24 cellular contexts compared by ENCODE assay signal in the genomic region with DNA sequence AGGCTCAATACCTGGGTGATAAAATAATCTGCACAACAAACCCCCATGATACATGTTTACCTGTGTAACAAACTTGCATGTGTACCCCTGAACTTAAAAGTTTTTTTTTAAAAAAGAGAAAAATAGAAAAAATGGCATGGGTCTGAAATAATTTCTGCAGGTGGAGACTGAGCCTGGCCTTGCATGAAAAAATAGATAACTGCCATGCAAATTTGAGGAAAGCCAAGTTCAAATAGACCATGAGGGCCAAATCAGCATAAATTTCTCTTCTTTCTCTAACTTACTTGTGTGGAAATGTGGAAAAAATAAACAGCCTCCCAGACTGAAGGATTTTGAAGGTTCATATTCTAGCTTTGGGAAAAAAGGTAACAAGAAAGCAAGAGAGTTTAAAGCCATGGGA. TPM values are rescaled to one million over a fixed set of nuclear protein-coding genes. Genes with fewer than 3 reads are reported as not detected.
"Had no signal": no experiment of that assay in that cellular context is flagged by ENCODE, and none has a peak within 500 bp of the region (broad histone marks: within the 10 kb centered on the region; RNA-seq: fewer than 3 reads in every experiment).

No MANE protein-coding gene starts in this region.

- H3K27me3 ChIP-seq: breast epithelium had no signal

- H3K27ac ChIP-seq: breast epithelium had no signal

- DNase-seq: activated CD4-positive, alpha-beta T cell treated with anti-CD3 and anti-CD28 coated beads for 48 hours; activated CD4-positive, alpha-beta T cell treated with anti-CD3 and anti-CD28 coated beads, Interleukin-2, amount 50 U/mL, for 4 hours; activated CD4-positive, CD25-positive, alpha-beta regulatory T cell treated with anti-CD3 and anti-CD28 coated beads, Interleukin-2, amount 50 U/mL, for 72 hours; activated CD8-positive, alpha-beta memory T cell treated with anti-CD3 and anti-CD28 coated beads, Interleukin-2, amount 50 U/mL, for 48 hours; activated CD8-positive, alpha-beta T cell treated with anti-CD3 and anti-CD28 coated beads, Interleukin-2, amount 10 ng/mL, durations not matched to agents 7 days and 5 days; activated naive CD4-positive, alpha-beta T cell treated with anti-CD3 and anti-CD28 coated beads, Interleukin-2, amount 50 U/mL, for 16 hours; activated naive CD8-positive, alpha-beta T cell treated with anti-CD3 and anti-CD28 coated beads, Interleukin-2, amount 10 ng/mL, durations not matched to agents 7 days and 5 days; activated T-cell treated with anti-CD3 and anti-CD28 coated beads, Interleukin-2, amount 50 U/mL, for 1 hour; aorta; caudate nucleus; KG1; NCI-H1092 treated with DMSO at 0.1 percent for 48 hours; NCI-H1417 treated with DMSO at 0.1 percent for 48 hours; NCI-H1694 treated with DMSO at 0.1 percent for 48 hours; NCI-H2029 treated with DMSO at 0.1 percent for 48 hours; NCI-H345; NCI-H510A; NCI-H69; PC-3; SHP77 treated with DMSO at 0.1 percent for 48 hours had no signal

- H3K4me3 Mint-ChIP-seq: activated CD8-positive, alpha-beta T cell treated with anti-CD3 and anti-CD28 coated beads, Interleukin-2, amount 10 ng/mL, durations not matched to agents 7 days and 5 days; activated naive CD8-positive, alpha-beta T cell treated with anti-CD3 and anti-CD28 coated beads, Interleukin-2, amount 10 ng/mL, durations not matched to agents 7 days and 5 days; T-helper 1 cell treated with Interleukin-12 subunit alpha and Interleukin-12 subunit beta and Interleukin-4 antibody, amounts not matched to agents 30 μg/mL and 1 μg/mL, for 36 hours had no signal

- H3K27me3 Mint-ChIP-seq: activated naive CD8-positive, alpha-beta T cell treated with anti-CD3 and anti-CD28 coated beads, Interleukin-2, amount 10 ng/mL, durations not matched to agents 7 days and 5 days had no signal

- ATAC-seq: activated CD8-positive, alpha-beta T cell treated with anti-CD3 and anti-CD28 coated beads, Interleukin-2, amount 10 ng/mL, durations not matched to agents 7 days and 5 days; PC-3 had no signal

- H3K9me3 Mint-ChIP-seq: T-helper 1 cell treated with Interleukin-12 subunit alpha and Interleukin-12 subunit beta and Interleukin-4 antibody, amounts not matched to agents 30 μg/mL and 1 μg/mL, for 36 hours had no signal

- H3K9me3 ChIP-seq: breast epithelium had no signal

- H3K36me3 ChIP-seq: breast epithelium had no signal

- H3K27ac Mint-ChIP-seq: activated CD8-positive, alpha-beta T cell treated with anti-CD3 and anti-CD28 coated beads, Interleukin-2, amount 10 ng/mL, durations not matched to agents 7 days and 5 days; activated naive CD8-positive, alpha-beta T cell treated with anti-CD3 and anti-CD28 coated beads, Interleukin-2, amount 10 ng/mL, durations not matched to agents 7 days and 5 days; T-helper 1 cell treated with Interleukin-12 subunit alpha and Interleukin-12 subunit beta and Interleukin-4 antibody, amounts not matched to agents 30 μg/mL and 1 μg/mL, for 36 hours had no signal

- H3K4me1 ChIP-seq: breast epithelium had no signal

RNA-seq across cellular contexts. Expression of gene ACKR4, which starts 0.7 kb away (rescaled TPM):
- total RNA-seq: activated CD8-positive, alpha-beta T cell treated with anti-CD3 and anti-CD28 coated beads, Interleukin-2, amount 10 ng/mL, durations not matched to agents 7 days and 5 days; activated naive CD8-positive, alpha-beta T cell treated with anti-CD3 and anti-CD28 coated beads, Interleukin-2, amount 10 ng/mL, durations not matched to agents 7 days and 5 days; MCF 10A; PC-3; SK-MEL-5 had no signal
